ENCODE assay signal across 2 cellular contexts in the genomic region with DNA sequence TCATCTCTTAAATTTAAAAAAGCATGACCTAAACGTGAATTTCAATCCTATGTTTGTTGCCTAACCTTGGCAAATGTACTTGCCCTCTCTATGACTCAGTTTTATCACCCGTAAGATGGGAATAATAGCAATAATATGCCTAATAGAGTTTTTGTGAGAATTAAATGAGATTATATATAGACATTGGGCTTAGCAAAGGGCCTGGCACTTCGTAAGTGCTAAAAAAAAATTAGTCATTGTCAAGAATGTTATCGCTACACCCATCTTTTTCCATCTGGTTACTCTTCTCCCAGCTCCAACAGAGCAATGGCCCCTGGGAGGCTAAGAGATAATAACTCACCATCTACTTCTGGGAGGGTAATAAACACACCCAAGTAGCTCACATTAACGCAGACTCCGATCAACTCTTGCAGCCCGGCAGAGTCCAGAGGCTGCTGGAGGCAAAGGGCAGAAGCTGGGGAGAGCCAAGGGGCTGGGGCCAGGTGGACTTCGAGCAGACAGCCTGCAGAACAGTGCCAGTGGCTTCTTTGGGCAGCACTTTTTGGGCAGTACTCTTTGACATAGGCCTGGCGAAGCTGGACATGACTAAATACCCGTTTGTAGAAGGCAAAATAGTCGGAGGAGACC.
A peak's percentile ranks its signal among the peaks of the same experiment; 100 is the strongest.
TF ChIP-seq lines count a peak whose summit lies in the region.

No MANE protein-coding gene starts in this region.

TF ChIP-seq in K562, 482 proteins besides CTCF, POLR2A, EP300 and RAD21 (continued from another document):
- TF ChIP-seq, protein P1, sequence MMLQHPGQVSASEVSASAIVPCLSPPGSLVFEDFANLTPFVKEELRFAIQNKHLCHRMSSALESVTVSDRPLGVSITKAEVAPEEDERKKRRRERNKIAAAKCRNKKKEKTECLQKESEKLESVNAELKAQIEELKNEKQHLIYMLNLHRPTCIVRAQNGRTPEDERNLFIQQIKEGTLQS (IDR thresholded peaks at IDR 0.05): peak; percentile 9; the same call in 1 of the 2 replicates
- TF ChIP-seq, protein P1 (CRISPR knock-in tag; conservative IDR thresholded peaks at IDR 0.05): no peak
- peak; percentile 49; the same call in 1 of the 2 replicates for TF ChIP-seq SOX6 (IDR thresholded peaks at IDR 0.05)
- no peak for TF ChIP-seq TARDBP (IDR thresholded peaks at IDR 0.05)
- no peak for TF ChIP-seq HLTF (IDR thresholded peaks at IDR 0.05)
- 0 out of 2 replicates have a peak, but pooled peaks have one; percentile 33 for TF ChIP-seq JUND (IDR thresholded peaks at IDR 0.05; ENCODE audit: borderline replicate concordance, low read depth, low read length)
- no peak for TF ChIP-seq JUND (tag; IDR thresholded peaks at IDR 0.05; ENCODE audit: borderline replicate concordance, low read depth, low read length)
- TF ChIP-seq ZNF766 (CRISPR knock-in tag; conservative IDR thresholded peaks at IDR 0.05): 0 out of 2 replicates have a peak, but pooled peaks have one; percentile 48
- 0 out of 2 replicates have a peak, but pooled peaks have one; percentile 15 for TF ChIP-seq BCOR (IDR thresholded peaks at IDR 0.05)
- TF ChIP-seq SREBF2 (CRISPR knock-in tag; IDR thresholded peaks at IDR 0.05): no peak
- TF ChIP-seq TEAD1 (CRISPR knock-in tag; IDR thresholded peaks at IDR 0.05): 0 out of 4 replicates have a peak, but pooled peaks of 1 of the 2 experiments have one; percentile 59
- TF ChIP-seq ZFX (CRISPR knock-in tag; IDR thresholded peaks at IDR 0.05): 0 out of 2 replicates have a peak, but pooled peaks have one; percentile 24
- 0 out of 2 replicates have a peak, but pooled peaks have one; percentile 18 for TF ChIP-seq MEF2D (tag; conservative IDR thresholded peaks at IDR 0.05; ENCODE audit: low read depth)
- TF ChIP-seq KAT7 (CRISPR knock-in tag; IDR thresholded peaks at IDR 0.05; ENCODE audit: borderline replicate concordance): peak; percentile 34; the same call in 1 of the 2 replicates
- TF ChIP-seq MECOM (CRISPR knock-in tag; IDR thresholded peaks at IDR 0.05): 0 out of 2 replicates have a peak, but pooled peaks have one; percentile 41
- TF ChIP-seq CBFA2T3 (IDR thresholded peaks at IDR 0.05): peak; percentile 29; the same call in 1 of the 2 replicates
- 0 out of 2 replicates have a peak, but pooled peaks have one; percentile 13 for TF ChIP-seq ESRRA (IDR thresholded peaks at IDR 0.05; ENCODE audit: borderline replicate concordance, low read depth)
- TF ChIP-seq MEIS2 (IDR thresholded peaks at IDR 0.05; ENCODE audit: partially characterized antibody): peak; percentile 58
- TF ChIP-seq FOSL1 (tag; conservative IDR thresholded peaks at IDR 0.05): peak; percentile 72
- peak; percentile 55; the same call in 1 of the 2 replicates for TF ChIP-seq TEAD4 (IDR thresholded peaks at IDR 0.05; ENCODE audit: low read length)
- no peak for TF ChIP-seq TEAD4 (CRISPR knock-in tag; IDR thresholded peaks at IDR 0.05; ENCODE audit: borderline replicate concordance)
- no peak for TF ChIP-seq THAP7 (CRISPR knock-in tag; IDR thresholded peaks at IDR 0.05)
- no peak for TF ChIP-seq HDAC1 (IDR thresholded peaks at IDR 0.05)
- peak; percentile 26; the same call in 1 of the 2 replicates for TF ChIP-seq ARID1B (IDR thresholded peaks at IDR 0.05)

TF ChIP-seq in liver, 16 proteins besides CTCF, POLR2A, EP300 and RAD21 (continued from another document):
- peak; percentile 26 for TF ChIP-seq NR2F2 (IDR thresholded peaks at IDR 0.05)
- TF ChIP-seq HNF4G (IDR thresholded peaks at IDR 0.05): peak; percentile 97
- TF ChIP-seq FOXA1 (IDR thresholded peaks at IDR 0.05): peak; percentile 56
- TF ChIP-seq, protein P2, sequence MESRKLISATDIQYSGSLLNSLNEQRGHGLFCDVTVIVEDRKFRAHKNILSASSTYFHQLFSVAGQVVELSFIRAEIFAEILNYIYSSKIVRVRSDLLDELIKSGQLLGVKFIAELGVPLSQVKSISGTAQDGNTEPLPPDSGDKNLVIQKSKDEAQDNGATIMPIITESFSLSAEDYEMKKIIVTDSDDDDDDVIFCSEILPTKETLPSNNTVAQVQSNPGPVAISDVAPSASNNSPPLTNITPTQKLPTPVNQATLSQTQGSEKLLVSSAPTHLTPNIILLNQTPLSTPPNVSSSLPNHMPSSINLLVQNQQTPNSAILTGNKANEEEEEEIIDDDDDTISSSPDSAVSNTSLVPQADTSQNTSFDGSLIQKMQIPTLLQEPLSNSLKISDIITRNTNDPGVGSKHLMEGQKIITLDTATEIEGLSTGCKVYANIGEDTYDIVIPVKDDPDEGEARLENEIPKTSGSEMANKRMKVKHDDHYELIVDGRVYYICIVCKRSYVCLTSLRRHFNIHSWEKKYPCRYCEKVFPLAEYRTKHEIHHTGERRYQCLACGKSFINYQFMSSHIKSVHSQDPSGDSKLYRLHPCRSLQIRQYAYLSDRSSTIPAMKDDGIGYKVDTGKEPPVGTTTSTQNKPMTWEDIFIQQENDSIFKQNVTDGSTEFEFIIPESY (IDR thresholded peaks at IDR 0.05): peak; percentile 69
- TF ChIP-seq REST (IDR thresholded peaks at IDR 0.05): peak; percentile 64
- TF ChIP-seq YY1 (IDR thresholded peaks at IDR 0.05): peak; percentile 44
- TF ChIP-seq FOXA2 (IDR thresholded peaks at IDR 0.05): peak; percentile 19
- TF ChIP-seq JUND (IDR thresholded peaks at IDR 0.05): peak; percentile 75 to 77
- TF ChIP-seq, protein P1 (IDR thresholded peaks at IDR 0.05): peak; percentile 24
